Comparison of ENCODE assay signal across 1 cellular context in the genomic region with DNA sequence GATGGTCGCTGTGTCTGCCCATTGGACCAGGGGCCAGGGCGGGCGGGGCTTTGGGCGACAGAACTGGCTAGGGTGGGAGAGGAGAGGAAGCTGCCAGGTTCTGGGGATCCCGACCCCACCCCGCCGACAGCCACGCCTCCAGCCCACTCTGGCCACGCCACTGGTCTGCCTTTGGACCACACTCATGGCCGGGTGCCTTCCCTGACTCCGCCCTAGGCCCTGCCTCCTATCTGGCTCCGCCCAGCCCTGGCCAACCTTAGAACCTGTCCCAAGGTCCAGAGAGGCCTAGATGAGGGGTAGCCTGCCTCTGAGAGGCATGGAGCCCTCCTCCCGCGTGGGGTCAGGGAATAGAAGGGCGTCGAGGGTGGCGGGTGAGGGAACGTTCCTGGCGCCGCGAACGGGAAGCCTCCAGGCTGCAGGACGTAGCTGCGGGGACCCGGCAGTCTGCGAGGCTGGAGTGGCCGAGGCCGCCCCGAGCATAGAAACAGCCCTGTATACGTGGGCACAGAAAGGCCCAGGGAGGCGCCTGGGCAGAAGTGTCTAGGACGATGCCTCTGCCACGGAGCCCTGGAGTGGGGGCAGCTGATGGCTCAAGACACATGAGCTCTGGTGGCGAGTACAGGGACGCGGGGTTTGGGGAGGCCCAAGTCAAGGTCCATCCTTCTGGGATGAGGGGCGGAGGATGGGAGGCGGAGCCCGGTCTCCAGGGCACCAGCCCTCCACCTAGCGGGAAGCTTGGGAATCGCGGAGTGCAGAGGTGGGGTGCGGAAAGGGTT.
TF ChIP-seq lines count a peak whose summit lies in the region.

No MANE protein-coding gene starts in this region.

TF ChIP-seq in HepG2, 621 proteins besides CTCF, POLR2A, EP300 and RAD21 (continued from another document and continues in another):
- TF ChIP-seq, protein P1, sequence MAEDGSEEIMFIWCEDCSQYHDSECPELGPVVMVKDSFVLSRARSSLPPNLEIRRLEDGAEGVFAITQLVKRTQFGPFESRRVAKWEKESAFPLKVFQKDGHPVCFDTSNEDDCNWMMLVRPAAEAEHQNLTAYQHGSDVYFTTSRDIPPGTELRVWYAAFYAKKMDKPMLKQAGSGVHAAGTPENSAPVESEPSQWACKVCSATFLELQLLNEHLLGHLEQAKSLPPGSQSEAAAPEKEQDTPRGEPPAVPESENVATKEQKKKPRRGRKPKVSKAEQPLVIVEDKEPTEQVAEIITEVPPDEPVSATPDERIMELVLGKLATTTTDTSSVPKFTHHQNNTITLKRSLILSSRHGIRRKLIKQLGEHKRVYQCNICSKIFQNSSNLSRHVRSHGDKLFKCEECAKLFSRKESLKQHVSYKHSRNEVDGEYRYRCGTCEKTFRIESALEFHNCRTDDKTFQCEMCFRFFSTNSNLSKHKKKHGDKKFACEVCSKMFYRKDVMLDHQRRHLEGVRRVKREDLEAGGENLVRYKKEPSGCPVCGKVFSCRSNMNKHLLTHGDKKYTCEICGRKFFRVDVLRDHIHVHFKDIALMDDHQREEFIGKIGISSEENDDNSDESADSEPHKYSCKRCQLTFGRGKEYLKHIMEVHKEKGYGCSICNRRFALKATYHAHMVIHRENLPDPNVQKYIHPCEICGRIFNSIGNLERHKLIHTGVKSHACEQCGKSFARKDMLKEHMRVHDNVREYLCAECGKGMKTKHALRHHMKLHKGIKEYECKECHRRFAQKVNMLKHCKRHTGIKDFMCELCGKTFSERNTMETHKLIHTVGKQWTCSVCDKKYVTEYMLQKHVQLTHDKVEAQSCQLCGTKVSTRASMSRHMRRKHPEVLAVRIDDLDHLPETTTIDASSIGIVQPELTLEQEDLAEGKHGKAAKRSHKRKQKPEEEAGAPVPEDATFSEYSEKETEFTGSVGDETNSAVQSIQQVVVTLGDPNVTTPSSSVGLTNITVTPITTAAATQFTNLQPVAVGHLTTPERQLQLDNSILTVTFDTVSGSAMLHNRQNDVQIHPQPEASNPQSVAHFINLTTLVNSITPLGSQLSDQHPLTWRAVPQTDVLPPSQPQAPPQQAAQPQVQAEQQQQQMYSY (CRISPR knock-in tag; IDR thresholded peaks at IDR 0.05) = 0 out of 2 replicates have a peak, but pooled peaks have one; percentile 20
- peak; percentile 59; the same call in 1 of the 2 replicates for TF ChIP-seq TSC22D2 (CRISPR knock-in tag; IDR thresholded peaks at IDR 0.05; ENCODE audit: borderline replicate concordance)
- TF ChIP-seq NAIF1 (CRISPR knock-in tag; IDR thresholded peaks at IDR 0.05; ENCODE audit: borderline replicate concordance) = no peak
- peak; percentile 73 for TF ChIP-seq ZNF883 (CRISPR knock-in tag; IDR thresholded peaks at IDR 0.05; ENCODE audit: not compliant biosample characterization)
- peak; percentile 59; the same call in 1 of the 2 replicates for TF ChIP-seq TMF1 (CRISPR knock-in tag; IDR thresholded peaks at IDR 0.05; ENCODE audit: low read depth)
- TF ChIP-seq SMAD3 (CRISPR knock-in tag; IDR thresholded peaks at IDR 0.05) = 0 out of 2 replicates have a peak, but pooled peaks have one; percentile 70
- TF ChIP-seq HDAC1 (CRISPR knock-in tag; IDR thresholded peaks at IDR 0.05) = peak; percentile 77
- peak; percentile 90; the same call in 1 of the 2 replicates for TF ChIP-seq KDM5B (CRISPR knock-in tag; IDR thresholded peaks at IDR 0.05; ENCODE audit: borderline replicate concordance)
- no peak for TF ChIP-seq ZHX2 (IDR thresholded peaks at IDR 0.05; ENCODE audit: low read depth)
- TF ChIP-seq ZHX2 (CRISPR knock-in tag; IDR thresholded peaks at IDR 0.05; ENCODE audit: borderline replicate concordance) = 0 out of 2 replicates have a peak, but pooled peaks have one; percentile 50
- TF ChIP-seq ZNF33A (CRISPR knock-in tag; IDR thresholded peaks at IDR 0.05; ENCODE audit: borderline replicate concordance) = no peak
- TF ChIP-seq ZNF44 (CRISPR knock-in tag; IDR thresholded peaks at IDR 0.05) = peak; percentile 72; the same call in 1 of the 2 replicates
- TF ChIP-seq MED1 (CRISPR knock-in tag; IDR thresholded peaks at IDR 0.05) = peak; percentile 62
- TF ChIP-seq, protein P2, sequence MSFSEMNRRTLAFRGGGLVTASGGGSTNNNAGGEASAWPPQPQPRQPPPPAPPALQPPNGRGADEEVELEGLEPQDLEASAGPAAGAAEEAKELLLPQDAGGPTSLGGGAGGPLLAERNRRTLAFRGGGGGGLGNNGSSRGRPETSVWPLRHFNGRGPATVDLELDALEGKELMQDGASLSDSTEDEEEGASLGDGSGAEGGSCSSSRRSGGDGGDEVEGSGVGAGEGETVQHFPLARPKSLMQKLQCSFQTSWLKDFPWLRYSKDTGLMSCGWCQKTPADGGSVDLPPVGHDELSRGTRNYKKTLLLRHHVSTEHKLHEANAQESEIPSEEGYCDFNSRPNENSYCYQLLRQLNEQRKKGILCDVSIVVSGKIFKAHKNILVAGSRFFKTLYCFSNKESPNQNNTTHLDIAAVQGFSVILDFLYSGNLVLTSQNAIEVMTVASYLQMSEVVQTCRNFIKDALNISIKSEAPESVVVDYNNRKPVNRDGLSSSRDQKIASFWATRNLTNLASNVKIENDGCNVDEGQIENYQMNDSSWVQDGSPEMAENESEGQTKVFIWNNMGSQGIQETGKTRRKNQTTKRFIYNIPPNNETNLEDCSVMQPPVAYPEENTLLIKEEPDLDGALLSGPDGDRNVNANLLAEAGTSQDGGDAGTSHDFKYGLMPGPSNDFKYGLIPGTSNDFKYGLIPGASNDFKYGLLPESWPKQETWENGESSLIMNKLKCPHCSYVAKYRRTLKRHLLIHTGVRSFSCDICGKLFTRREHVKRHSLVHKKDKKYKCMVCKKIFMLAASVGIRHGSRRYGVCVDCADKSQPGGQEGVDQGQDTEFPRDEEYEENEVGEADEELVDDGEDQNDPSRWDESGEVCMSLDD (CRISPR knock-in tag; IDR thresholded peaks at IDR 0.05; ENCODE audit: borderline replicate concordance) = 0 out of 2 replicates have a peak, but pooled peaks have one; percentile 51
- TF ChIP-seq ZNF619 (CRISPR knock-in tag; IDR thresholded peaks at IDR 0.05) = peak; percentile 72
- peak; percentile 83 for TF ChIP-seq ZNF574 (CRISPR knock-in tag; IDR thresholded peaks at IDR 0.05)
- peak; percentile 93 for TF ChIP-seq MEIS1 (CRISPR knock-in tag; IDR thresholded peaks at IDR 0.05; ENCODE audit: borderline replicate concordance)
- TF ChIP-seq XBP1 (CRISPR knock-in tag; IDR thresholded peaks at IDR 0.05) = 0 out of 2 replicates have a peak, but pooled peaks have one; percentile 32
- peak; percentile 58; the same call in 1 of the 2 replicates for TF ChIP-seq ARNT2 (CRISPR knock-in tag; IDR thresholded peaks at IDR 0.05; ENCODE audit: low read depth)
- TF ChIP-seq SNAPC2 (CRISPR knock-in tag; IDR thresholded peaks at IDR 0.05) = 0 out of 2 replicates have a peak, but pooled peaks have one; percentile 47
- TF ChIP-seq, protein P3, sequence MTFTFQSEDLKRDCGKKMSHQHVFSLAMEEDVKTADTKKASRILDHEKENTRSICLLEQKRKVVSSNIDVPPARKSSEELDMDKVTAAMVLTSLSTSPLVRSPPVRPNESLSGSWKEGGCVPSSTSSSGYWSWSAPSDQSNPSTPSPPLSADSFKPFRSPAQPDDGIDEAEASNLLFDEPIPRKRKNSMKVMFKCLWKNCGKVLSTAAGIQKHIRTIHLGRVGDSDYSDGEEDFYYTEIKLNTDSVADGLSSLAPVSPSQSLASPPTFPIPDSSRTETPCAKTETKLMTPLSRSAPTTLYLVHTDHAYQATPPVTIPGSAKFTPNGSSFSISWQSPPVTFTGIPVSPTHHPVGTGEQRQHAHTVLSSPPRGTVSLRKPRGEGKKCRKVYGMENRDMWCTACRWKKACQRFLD (CRISPR knock-in tag; IDR thresholded peaks at IDR 0.05; ENCODE audit: borderline replicate concordance) = peak; percentile 71; the same call in 1 of the 2 replicates
- TF ChIP-seq ZNF891 (CRISPR knock-in tag; IDR thresholded peaks at IDR 0.05) = peak; percentile 89
- TF ChIP-seq ZNF572 (CRISPR knock-in tag; IDR thresholded peaks at IDR 0.05) = 0 out of 2 replicates have a peak, but pooled peaks have one; percentile 28
- TF ChIP-seq MYNN (CRISPR knock-in tag; IDR thresholded peaks at IDR 0.05; ENCODE audit: low read depth) = 0 out of 2 replicates have a peak, but pooled peaks have one; percentile 66
- peak; percentile 82 for TF ChIP-seq ZNF709 (CRISPR knock-in tag; IDR thresholded peaks at IDR 0.05)
- peak; percentile 45; the same call in 1 of the 2 replicates for TF ChIP-seq ZNF691 (CRISPR knock-in tag; IDR thresholded peaks at IDR 0.05; ENCODE audit: borderline replicate concordance, low read depth)
- TF ChIP-seq ZFY (CRISPR knock-in tag; IDR thresholded peaks at IDR 0.05) = peak; percentile 98
- peak; percentile 92 for TF ChIP-seq SRSF1 (optimal IDR thresholded peaks at IDR 0.05; ENCODE audit: low read depth, low read length)
- no peak for TF ChIP-seq RFX5 (IDR thresholded peaks at IDR 0.05; ENCODE audit: low read depth, low read length)
- peak; percentile 71 for TF ChIP-seq THAP11 (CRISPR knock-in tag; IDR thresholded peaks at IDR 0.05)
- TF ChIP-seq, protein P4, sequence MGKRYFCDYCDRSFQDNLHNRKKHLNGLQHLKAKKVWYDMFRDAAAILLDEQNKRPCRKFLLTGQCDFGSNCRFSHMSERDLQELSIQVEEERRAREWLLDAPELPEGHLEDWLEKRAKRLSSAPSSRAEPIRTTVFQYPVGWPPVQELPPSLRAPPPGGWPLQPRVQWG (CRISPR knock-in tag; IDR thresholded peaks at IDR 0.05; ENCODE audit: borderline replicate concordance, low read depth) = no peak
- TF ChIP-seq POLR2G (IDR thresholded peaks at IDR 0.05; ENCODE audit: low read depth, low read length) = peak; percentile 91
